In genomic region chr12:67426067-67426466, GRCh38 we compare ENCODE assay signal across 8 cellular contexts.
A peak's percentile ranks its signal among the peaks of the same experiment; 100 is the strongest.
DNase-seq lines count a peak whose midpoint lies in the region; ATAC-seq and TF ChIP-seq lines count a peak whose summit lies in the region.

No MANE protein-coding gene starts in this region.

- no peak overlapping the region for H3K4me3 Mint-ChIP-seq in CD4-positive, alpha-beta T cell

- H3K36me3 ChIP-seq in adrenal gland (replicated peaks in 1 of 2) (no peaks in the 10 kb centered on the region), lower lobe of right lung (no peaks in the 10 kb centered on the region)

- H3K4me3 ChIP-seq in adrenal gland (no peak overlapping the region), lower lobe of right lung (no peak overlapping the region)

- H3K27ac ChIP-seq in CD4-positive, alpha-beta T cell (ENCODE audit: low read depth, low read length) = no peak overlapping the region
- no peak overlapping the region for H3K27ac ChIP-seq in adrenal gland
- H3K27ac ChIP-seq in lower lobe of right lung = no peak overlapping the region

- TF ChIP-seq CTCF in CD4-positive, alpha-beta T cell (IDR thresholded peaks at IDR 0.05) = no peak
- TF ChIP-seq CTCF in adrenal gland (IDR thresholded peaks at IDR 0.05) = no peak
- TF ChIP-seq CTCF in lower lobe of right lung (IDR thresholded peaks at IDR 0.05) = no peak

- peak; percentile 44 for ATAC-seq in CD4-positive, alpha-beta T cell (ENCODE audit: poor library complexity)
- ATAC-seq in lower lobe of right lung = peak; percentile 55 to 67

- POLR2A ChIA-PET in CD4-positive, alpha-beta T cell (lab: Charles Lee) = interaction anchor here (1.0 kb wide), 1 partner anchor 222 kb away, joined by 4 read pairs; the partner anchor contains the start of gene DYRK2

- no peak overlapping the region for H3K27ac Mint-ChIP-seq in CD4-positive, alpha-beta T cell

- WGBS in adrenal gland, 4 donors = 74 to 81% (median 76%) methylated on average over 2 of the region's 2 CpGs

- no peak for DNase-seq in CD4-positive, alpha-beta T cell
- DNase-seq in M059J (ENCODE audit: low read depth) (peak; percentile 88), adrenal gland (peak in 5 of 7 donors; percentile 20 to 38 (median 24)), lower lobe of right lung (no peak), SKM-1 treated with dmso at 0.1 percent for 144 hours (lab: John Stamatoyannopoulos, UW; ENCODE audit: unreplicated experiment) (no peak), germinal center (ENCODE audit: low spot score) (no peak)
- DNase-seq in stimulated activated CD4-positive, alpha-beta T cell treated with anti-CD3 and anti-CD28 coated beads, Interleukin-1b, Interleukin-23, amount 100 ng/mL, for 48 hours = no peak
- no peak for DNase-seq in activated CD4-positive, alpha-beta T cell treated with anti-CD3 and anti-CD28 coated beads for 4 hours

- H3K4me1 Mint-ChIP-seq in CD4-positive, alpha-beta T cell (ENCODE audit: low read depth) = peaks cover 18% of the 10 kb centered on the region

- H3K27me3 ChIP-seq in CD4-positive, alpha-beta T cell (ENCODE audit: control insufficient read depth, insufficient read depth, low read length) = no peaks in the 10 kb centered on the region
- H3K27me3 ChIP-seq in adrenal gland (no peaks in the 10 kb centered on the region), lower lobe of right lung (ENCODE audit: low read depth) (no peaks in the 10 kb centered on the region)

- no peaks in the 10 kb centered on the region for H3K36me3 Mint-ChIP-seq in CD4-positive, alpha-beta T cell (ENCODE audit: low read depth)

- CTCF ChIA-PET in CD4-positive, alpha-beta T cell (lab: Charles Lee) = no interaction called here

- H3K27me3 Mint-ChIP-seq in CD4-positive, alpha-beta T cell = no peaks in the 10 kb centered on the region

- intact Hi-C loops in CD4-positive, alpha-beta T cell (cut with DNase I, micrococcal nuclease) = no loop called here
- intact Hi-C loops in adrenal gland (cut with DNase I) (no loop called here), lower lobe of right lung (cut with DNase I) (no loop called here)

- TF ChIP-seq POLR2A in adrenal gland (IDR thresholded peaks at IDR 0.05) = no peak

- H3K9me3 Mint-ChIP-seq in CD4-positive, alpha-beta T cell = no peaks in the 10 kb centered on the region

- H3K9me3 ChIP-seq in CD4-positive, alpha-beta T cell (ENCODE audit: control insufficient read depth, low read length) = no peaks in the 10 kb centered on the region
- no peaks in the 10 kb centered on the region for H3K9me3 ChIP-seq in adrenal gland (replicated peaks in 1 of 3)
- H3K9me3 ChIP-seq in lower lobe of right lung = no peaks in the 10 kb centered on the region

- H3K4me1 ChIP-seq in adrenal gland (replicated peaks in 1 of 2) (peaks cover 0 to 11% of the 10 kb centered on the region in 2 donors), lower lobe of right lung (peaks cover 6% of the 10 kb centered on the region)

Comparison
In these comparisons a context has a peak if more than half of its experiments do, and no peak if none do; other contexts are left out.
1. DNase-seq: peak in M059J (single experiment) and adrenal gland (5 of 7); none in CD4-positive, alpha-beta T cell (0 of 10), lower lobe of right lung (single experiment), stimulated activated CD4-positive, alpha-beta T cell treated with anti-CD3 and anti-CD28 coated beads, Interleukin-1b, Interleukin-23, amount 100 ng/mL, for 48 hours (single experiment), SKM-1 treated with dmso at 0.1 percent for 144 hours (single experiment), germinal center (single experiment) and activated CD4-positive, alpha-beta T cell treated with anti-CD3 and anti-CD28 coated beads for 4 hours (0 of 2).